ENCODE assay signal across 14 cellular contexts in genomic region chr15:50166216-50166615, GRCh38. TPM values are rescaled to one million over a fixed set of nuclear protein-coding genes. Genes with fewer than 3 reads are reported as not detected.
DNase-seq lines count a peak whose midpoint lies in the region; ATAC-seq and TF ChIP-seq lines count a peak whose summit lies in the region.
"Had no signal": no experiment of that assay in that cellular context is flagged by ENCODE, and none has a peak within 500 bp of the region (broad histone marks: within the 10 kb centered on the region; RNA-seq: fewer than 3 reads in every experiment).

No MANE protein-coding gene starts in this region.

- POLR2A ChIA-PET in A673 (lab: Charles Lee; ENCODE audit: low non-redundant PET): no interaction called here
- POLR2A ChIA-PET in activated CD4-positive, alpha-beta memory T cell treated with anti-CD3 and anti-CD28 coated beads, Interleukin-2, amount 10 ng/mL, durations not matched to agents 7 days and 5 days (lab: Charles Lee): no interaction called here

- no peak for ATAC-seq in GM18858 (IDR thresholded peaks at IDR 0.05; ENCODE audit: unreplicated experiment)
- ATAC-seq: activated CD8-positive, alpha-beta memory T cell treated with anti-CD3 and anti-CD28 coated beads, Interleukin-2, amount 10 ng/mL, durations not matched to agents 7 days and 5 days had no signal

- H3K27ac Mint-ChIP-seq in activated CD4-positive, alpha-beta memory T cell treated with anti-CD3 and anti-CD28 coated beads, Interleukin-2, amount 10 ng/mL, durations not matched to agents 7 days and 5 days: no peak overlapping the region
- H3K27ac Mint-ChIP-seq: activated CD8-positive, alpha-beta memory T cell treated with anti-CD3 and anti-CD28 coated beads, Interleukin-2, amount 10 ng/mL, durations not matched to agents 7 days and 5 days; nephron progenitor cell had no signal

- H3K4me3 ChIP-seq in A673 (ENCODE audit: low read depth, low read length, poor library complexity, severe bottlenecking): no peak overlapping the region
- peak overlapping the region; percentile 14 for H3K4me3 ChIP-seq in GM23248
- peak overlapping the region; percentile 57 for H3K4me3 ChIP-seq in adipocyte (ENCODE audit: low read length)
- H3K4me3 ChIP-seq in fibroblast of villous mesenchyme (ENCODE audit: low read depth, low read length): no peak overlapping the region
- H3K4me3 ChIP-seq: uterus had no signal

- H3K27me3 ChIP-seq in A673 (replicated peaks; ENCODE audit: insufficient read depth, low read depth, low read length, poor library complexity) (no peaks in the 10 kb centered on the region), GM23248 (replicated peaks; ENCODE audit: insufficient read depth) (no peaks in the 10 kb centered on the region), adipocyte (replicated peaks; ENCODE audit: control insufficient read depth, insufficient read depth, low read length) (no peaks in the 10 kb centered on the region)
- H3K27me3 ChIP-seq: uterus had no signal

- intact Hi-C loops in A673 (cut with micrococcal nuclease; ENCODE audit: unreplicated experiment): no loop called here

- no peak for TF ChIP-seq CTCF in A673 (conservative IDR thresholded peaks at IDR 0.05; ENCODE audit: low read depth, low read length)
- no peak for TF ChIP-seq CTCF in fibroblast of villous mesenchyme (IDR thresholded peaks at IDR 0.05; ENCODE audit: insufficient read depth, low read depth, low read length)

- H3K4me1 Mint-ChIP-seq in activated CD4-positive, alpha-beta memory T cell treated with anti-CD3 and anti-CD28 coated beads, Interleukin-2, amount 10 ng/mL, durations not matched to agents 7 days and 5 days: peaks cover 1% of the 10 kb centered on the region
- H3K4me1 Mint-ChIP-seq: nephron progenitor cell had no signal

- no peak overlapping the region for H3K9ac ChIP-seq in GM23248
- H3K9ac ChIP-seq in adipocyte (ENCODE audit: low read length): peak overlapping the region; percentile 70

- H2AFZ ChIP-seq in GM23248: no peak overlapping the region

- peaks cover 4% of the 10 kb centered on the region for H3K9me3 Mint-ChIP-seq in activated CD4-positive, alpha-beta memory T cell treated with anti-CD3 and anti-CD28 coated beads, Interleukin-2, amount 10 ng/mL, durations not matched to agents 7 days and 5 days

- H3K27ac ChIP-seq in A673 (ENCODE audit: low read depth, low read length, poor library complexity, severe bottlenecking): no peak overlapping the region
- peak overlapping the region; percentile 61 for H3K27ac ChIP-seq in GM23248
- H3K27ac ChIP-seq: C4-2B, uterus had no signal

- peaks cover 6% of the 10 kb centered on the region for H3K36me3 Mint-ChIP-seq in activated CD4-positive, alpha-beta memory T cell treated with anti-CD3 and anti-CD28 coated beads, Interleukin-2, amount 10 ng/mL, durations not matched to agents 7 days and 5 days (ENCODE audit: low read depth)

- H3K4me1 ChIP-seq in A673 (ENCODE audit: insufficient read depth, low read length, poor library complexity, severe bottlenecking) (peaks cover 7% of the 10 kb centered on the region), GM23248 (ENCODE audit: insufficient read depth) (peaks cover 30% of the 10 kb centered on the region), adipocyte (ENCODE audit: control insufficient read depth, insufficient read depth, low read length) (peaks cover 41% of the 10 kb centered on the region)
- H3K4me1 ChIP-seq: uterus had no signal

- H4K20me1 ChIP-seq in GM23248 (ENCODE audit: insufficient read depth): no peaks in the 10 kb centered on the region

- BruUV-seq in A673 (replicated peaks; lab: Mats Ljungman, UMichigan): no TSS peak

- no peaks in the 10 kb centered on the region for H3K9me2 ChIP-seq in GM23248 (ENCODE audit: insufficient read depth)

- CTCF ChIA-PET in A673 (lab: Charles Lee): interaction anchor here (0.6 kb wide), 1 partner anchor 18 kb away, joined by 3 read pairs; no protein-coding TSS in a partner anchor
- CTCF ChIA-PET in activated CD4-positive, alpha-beta memory T cell treated with anti-CD3 and anti-CD28 coated beads, Interleukin-2, amount 10 ng/mL, durations not matched to agents 7 days and 5 days (lab: Charles Lee): no interaction called here

- H3K36me3 ChIP-seq in A673 (ENCODE audit: insufficient read depth, low read length, poor library complexity, severe bottlenecking) (no peaks in the 10 kb centered on the region), GM23248 (ENCODE audit: low read depth) (no peaks in the 10 kb centered on the region), adipocyte (ENCODE audit: control insufficient read depth, insufficient read depth, low read length, severe bottlenecking) (no peaks in the 10 kb centered on the region)
- H3K36me3 ChIP-seq: uterus had no signal

- peaks cover 20% of the 10 kb centered on the region for H3F3A ChIP-seq in GM23248 (ENCODE audit: insufficient read depth)

- in situ Hi-C loops in GM23248 (cut with MboI): no loop called here

- no peaks in the 10 kb centered on the region for H3K9me3 ChIP-seq in A673 (ENCODE audit: low read depth, low read length, poor library complexity, severe bottlenecking)
- no peaks in the 10 kb centered on the region for H3K9me3 ChIP-seq in GM23248 (ENCODE audit: low read depth)
- peaks cover 4% of the 10 kb centered on the region for H3K9me3 ChIP-seq in adipocyte (ENCODE audit: control insufficient read depth, low read length)
- H3K9me3 ChIP-seq: uterus had no signal

- peak overlapping the region; percentile 66 for H3K4me2 ChIP-seq in GM23248 (ENCODE audit: unreplicated experiment)

- no peaks in the 10 kb centered on the region for H3K79me2 ChIP-seq in GM23248 (ENCODE audit: insufficient read depth)

- peaks cover 6% of the 10 kb centered on the region for H3K27me3 Mint-ChIP-seq in activated CD4-positive, alpha-beta memory T cell treated with anti-CD3 and anti-CD28 coated beads, Interleukin-2, amount 10 ng/mL, durations not matched to agents 7 days and 5 days

- WGBS in GM23248 (ENCODE audit: low coverage in 1 of 2, low lambda C conversion rate in 2 of 2, missing lambda C conversion rate in 2 of 2), 2 experiments: 4 to 8% methylated on average over 1 of the region's 1 CpG

- H3K4me3 Mint-ChIP-seq in activated CD4-positive, alpha-beta memory T cell treated with anti-CD3 and anti-CD28 coated beads, Interleukin-2, amount 10 ng/mL, durations not matched to agents 7 days and 5 days: no peak overlapping the region
- H3K4me3 Mint-ChIP-seq: activated CD8-positive, alpha-beta memory T cell treated with anti-CD3 and anti-CD28 coated beads, Interleukin-2, amount 10 ng/mL, durations not matched to agents 7 days and 5 days; nephron progenitor cell had no signal

- DNase-seq in A673 (ENCODE audit: low spot score) (peak; percentile 68), GM23248 (peak; percentile 85), adipocyte (ENCODE audit: low read depth) (peak; percentile 66), fibroblast of villous mesenchyme (ENCODE audit: low read depth) (peak; percentile 75), islet precursor cell (no peak), NCI-H187 (lab: John Stamatoyannopoulos, UW) (no peak)
- no peak for DNase-seq in activated CD4-positive, alpha-beta memory T cell treated with anti-CD3 and anti-CD28 coated beads, Interleukin-2, amount 10 ng/mL, durations not matched to agents 7 days and 5 days
- DNase-seq: activated CD8-positive, alpha-beta memory T cell treated with anti-CD3 and anti-CD28 coated beads, Interleukin-2, amount 10 ng/mL, durations not matched to agents 7 days and 5 days; NCI-H2081 treated with DMSO at 0.1 percent for 48 hours; nephron progenitor cell; stimulated activated CD8-positive, alpha-beta memory T cell treated with anti-CD3 and anti-CD28 coated beads, Interleukin-4, amount 100 ng/mL, for 48 hours; uterus had no signal

RNA-seq across cellular contexts. Expression of gene SLC27A2, which starts 15.8 kb away (rescaled TPM):
- total RNA-seq in A673 (2021) (0.77 and 0.79 TPM in 2 replicates), fibroblast of villous mesenchyme (under 0.01 TPM in 2 replicates)
- total RNA-seq in GM23248 (2014; rRNA removed; shearing (Covaris generic)): not detected in 2 replicates
- polyA plus RNA-seq in GM23248 (2016; fragmentation: Nextera tagmentation; extraction: Ambion mirVana): not detected in 2 replicates
- 10 to 100 TPM; 29.5 to 30.3 TPM for total RNA-seq in activated CD4-positive, alpha-beta memory T cell treated with anti-CD3 and anti-CD28 coated beads, Interleukin-2, amount 10 ng/mL, durations not matched to agents 7 days and 5 days

RNA-seq across cellular contexts. Expression of gene ATP8B4, which starts 47.2 kb away (rescaled TPM):
- total RNA-seq in A673 (2021): 0.30 and 0.66 TPM in 2 replicates
- 1.5 and 11.4 TPM in 2 replicates for total RNA-seq in GM23248 (2014; rRNA removed; shearing (Covaris generic))
- 0.89 and 1.1 TPM in 2 replicates for polyA plus RNA-seq in GM23248 (2016; fragmentation: Nextera tagmentation; extraction: Ambion mirVana)
- total RNA-seq in fibroblast of villous mesenchyme: 4.2 and 90.2 TPM in 2 replicates
- total RNA-seq in activated CD4-positive, alpha-beta memory T cell treated with anti-CD3 and anti-CD28 coated beads, Interleukin-2, amount 10 ng/mL, durations not matched to agents 7 days and 5 days: 10 to 100 TPM; 19.9 to 20.7 TPM

Comparison
In these comparisons a context has a peak if more than half of its experiments do, and no peak if none do; other contexts are left out.
1. DNase-seq: peak in A673 (single experiment), GM23248 (single experiment), adipocyte (single experiment) and fibroblast of villous mesenchyme (single experiment); none in islet precursor cell (single experiment), NCI-H187 (0 of 2) and activated CD4-positive, alpha-beta memory T cell treated with anti-CD3 and anti-CD28 coated beads, Interleukin-2, amount 10 ng/mL, durations not matched to agents 7 days and 5 days (single experiment).
2. H3K4me3 ChIP-seq: peak in GM23248 (single experiment) and adipocyte (single experiment); none in A673 (single experiment) and fibroblast of villous mesenchyme (single experiment).
3. RNA of gene SLC27A2, which starts 15.8 kb away (total RNA-seq): 29.5 to 30.3 TPM in activated CD4-positive, alpha-beta memory T cell treated with anti-CD3 and anti-CD28 coated beads, Interleukin-2, amount 10 ng/mL, durations not matched to agents 7 days and 5 days; 0.77 to 0.79 TPM in A673, not detected in GM23248 and under 0.01 TPM in fibroblast of villous mesenchyme; every median in the first group is over 10 times any median in the second.